In genomic region chr2:134491796-134492441, GRCh38 we compare ENCODE assay signal across 10 cellular contexts.
DNase-seq lines count a peak whose midpoint lies in the region; ATAC-seq, FAIRE-seq and TF ChIP-seq lines count a peak whose summit lies in the region.
"Had no signal": no experiment of that assay in that cellular context is flagged by ENCODE, and none has a peak within 500 bp of the region (broad histone marks: within the 10 kb centered on the region; RNA-seq: fewer than 3 reads in every experiment).

No MANE protein-coding gene starts in this region.

- POLR2A ChIA-PET in activated CD4-positive, alpha-beta memory T cell treated with anti-CD3 and anti-CD28 coated beads for 36 hours (lab: Charles Lee) = no interaction called here

- intact Hi-C loops in colonic mucosa (cut with DNase I) = no loop called here
- intact Hi-C loops in activated CD4-positive, alpha-beta memory T cell treated with anti-CD3 and anti-CD28 coated beads for 36 hours (cut with micrococcal nuclease) = no loop called here

- H3K36me3 ChIP-seq in colonic mucosa = no peaks in the 10 kb centered on the region
- H3K36me3 ChIP-seq in small intestine (ENCODE audit: control insufficient read depth in 2 of 2, insufficient read depth in 2 of 2, low read length in 2 of 2) = no peaks in the 10 kb centered on the region
- H3K36me3 ChIP-seq: Peyer's patch had no signal

- TF ChIP-seq CTCF in colonic mucosa (IDR thresholded peaks at IDR 0.05) = peak; percentile 14

- H3K36me3 Mint-ChIP-seq in activated CD4-positive, alpha-beta memory T cell treated with anti-CD3 and anti-CD28 coated beads for 36 hours = no peaks in the 10 kb centered on the region

- no peaks in the 10 kb centered on the region for H3K27me3 Mint-ChIP-seq in activated CD4-positive, alpha-beta memory T cell treated with anti-CD3 and anti-CD28 coated beads for 36 hours

- 14 to 30% (median 20%) methylated on average over 9 of the region's 9 CpGs for WGBS in small intestine, 3 donors

- peak; percentile 28 for DNase-seq in LHCN-M2 (ENCODE audit: low read depth)
- DNase-seq in NCI-H460 (ENCODE audit: extremely low read depth, low read depth) = peak; percentile 20
- DNase-seq in colonic mucosa = no peak
- DNase-seq in small intestine = peak; percentile 49
- DNase-seq in inferior parietal cortex (ENCODE audit: extremely low spot score) = no peak
- DNase-seq in activated CD4-positive, alpha-beta memory T cell treated with anti-CD3 and anti-CD28 coated beads for 36 hours = no peak
- DNase-seq: Peyer's patch had no signal

- CTCF ChIA-PET in activated CD4-positive, alpha-beta memory T cell treated with anti-CD3 and anti-CD28 coated beads for 36 hours (lab: Charles Lee) = interaction anchor here (1.1 to 1.5 kb wide), 2 partner anchors 22 to 605 kb away, joined by 3 to 4 read pairs; no protein-coding TSS in a partner anchor

- H3K4me1 ChIP-seq in colonic mucosa = no peaks in the 10 kb centered on the region
- H3K4me1 ChIP-seq in small intestine (ENCODE audit: control insufficient read depth in 2 of 2, insufficient read depth in 1 of 2, low read depth in 1 of 2, low read length in 1 of 2) = no peaks in the 10 kb centered on the region
- H3K4me1 ChIP-seq: Peyer's patch had no signal

- no peak for ATAC-seq in GM18868 (IDR thresholded peaks at IDR 0.05; ENCODE audit: unreplicated experiment)

- H3K4me1 Mint-ChIP-seq in activated CD4-positive, alpha-beta memory T cell treated with anti-CD3 and anti-CD28 coated beads for 36 hours (ENCODE audit: low read depth) = no peaks in the 10 kb centered on the region

- no peak for FAIRE-seq in small intestine (lab: Jason Lieb, UNC)
- FAIRE-seq: GM18507 had no signal

- H3K4me3 ChIP-seq in colonic mucosa (no peak overlapping the region), small intestine (ENCODE audit: low read depth in 1 of 2, low read length in 2 of 2) (no peak overlapping the region)
- H3K4me3 ChIP-seq: lung, Peyer's patch had no signal

- H3K27ac ChIP-seq in colonic mucosa = no peak overlapping the region
- H3K27ac ChIP-seq in small intestine (ENCODE audit: low read depth in 1 of 2, low read length in 1 of 2) = no peak overlapping the region
- H3K27ac ChIP-seq: Peyer's patch had no signal

- H3K9ac ChIP-seq in colonic mucosa (ENCODE audit: low read depth in 2 of 2, low read length in 2 of 2) = no peak overlapping the region

- no peaks in the 10 kb centered on the region for H3K9me3 Mint-ChIP-seq in activated CD4-positive, alpha-beta memory T cell treated with anti-CD3 and anti-CD28 coated beads for 36 hours

- H3K27me3 ChIP-seq in colonic mucosa (no peaks in the 10 kb centered on the region), small intestine (ENCODE audit: control insufficient read depth in 2 of 2, insufficient read depth in 2 of 2, low read length in 2 of 2) (peaks cover 0 to 2% of the 10 kb centered on the region in 2 donors)
- H3K27me3 ChIP-seq: Peyer's patch had no signal

- no peak overlapping the region for H3K27ac Mint-ChIP-seq in activated CD4-positive, alpha-beta memory T cell treated with anti-CD3 and anti-CD28 coated beads for 36 hours

- H3K9me3 ChIP-seq in colonic mucosa (no peaks in the 10 kb centered on the region), small intestine (ENCODE audit: control insufficient read depth, low read depth) (no peaks in the 10 kb centered on the region)
- H3K9me3 ChIP-seq: Peyer's patch had no signal

- no peak overlapping the region for H3K4me3 Mint-ChIP-seq in activated CD4-positive, alpha-beta memory T cell treated with anti-CD3 and anti-CD28 coated beads for 36 hours

Comparison
In these comparisons a context has a peak if more than half of its experiments do, and no peak if none do; other contexts are left out.
1. DNase-seq: peak in LHCN-M2 (single experiment), NCI-H460 (single experiment) and small intestine (single experiment); none in colonic mucosa (single experiment), inferior parietal cortex (single experiment) and activated CD4-positive, alpha-beta memory T cell treated with anti-CD3 and anti-CD28 coated beads for 36 hours (single experiment).